9 cellular contexts compared by ENCODE assay signal in genomic region chr5:168317521-168318147, GRCh38. TPM values are rescaled to one million over a fixed set of nuclear protein-coding genes. Genes with fewer than 3 reads are reported as not detected.
DNase-seq lines count a peak whose midpoint lies in the region; TF ChIP-seq lines count a peak whose summit lies in the region.
"Had no signal": no experiment of that assay in that cellular context is flagged by ENCODE, and none has a peak within 500 bp of the region (broad histone marks: within the 10 kb centered on the region; RNA-seq: fewer than 3 reads in every experiment).

No MANE protein-coding gene starts in this region.

- H3K27me3 ChIP-seq in A673 (replicated peaks; ENCODE audit: insufficient read depth, low read depth, low read length, poor library complexity) (no peaks in the 10 kb centered on the region), H7 (ENCODE audit: control insufficient read depth, insufficient read depth, low read length) (no peaks in the 10 kb centered on the region)

- intact Hi-C loops in A673 (cut with micrococcal nuclease; ENCODE audit: unreplicated experiment): no loop called here

- CTCF ChIA-PET in A673 (lab: Charles Lee): no interaction called here

- H3K4me1 Mint-ChIP-seq in activated T-cell treated with anti-CD3 and anti-CD28 coated beads, Interleukin-2, amount 50 U/mL, for 24 hours (ENCODE audit: low read depth): no peaks in the 10 kb centered on the region

- in situ Hi-C loops in KBM-7 (cut with MboI; ENCODE audit: low pct_unique_long_range_greater_than_20kb, low sequenced_read_pairs): no loop called here

- H3K4me1 ChIP-seq in A673 (ENCODE audit: insufficient read depth, low read length, poor library complexity, severe bottlenecking): no peaks in the 10 kb centered on the region

- TF ChIP-seq CTCF in A673 (conservative IDR thresholded peaks at IDR 0.05; ENCODE audit: low read depth, low read length) (no peak), HFF-Myc (IDR thresholded peaks at IDR 0.05; ENCODE audit: low read depth, low read length, missing control alignments) (no peak), VCaP (conservative IDR thresholded peaks at IDR 0.05) (no peak)

- no TSS peak for BruUV-seq in A673 (replicated peaks; lab: Mats Ljungman, UMichigan)

- H3K36me3 ChIP-seq in A673 (ENCODE audit: insufficient read depth, low read length, poor library complexity, severe bottlenecking): no peaks in the 10 kb centered on the region
- H3K36me3 ChIP-seq in H7 (replicated peaks; ENCODE audit: control insufficient read depth, insufficient read depth, low read length): no peaks in the 10 kb centered on the region

- no peaks in the 10 kb centered on the region for H3K27me3 Mint-ChIP-seq in activated T-cell treated with anti-CD3 and anti-CD28 coated beads, Interleukin-2, amount 50 U/mL, for 24 hours

- H3K27ac Mint-ChIP-seq in activated T-cell treated with anti-CD3 and anti-CD28 coated beads, Interleukin-2, amount 50 U/mL, for 24 hours: no peak overlapping the region

- DNase-seq in A673 (ENCODE audit: low spot score) (peak; percentile 39), HFF-Myc (ENCODE audit: extremely low read depth, low read depth) (peak; percentile 90), iris pigment epithelial cell (ENCODE audit: low read depth) (peak; percentile 97), SKM-1 (lab: John Stamatoyannopoulos, UW; ENCODE audit: unreplicated experiment) (no peak), KBM-7 (no peak), H7 (no peak)
- no peak for DNase-seq in activated T-cell treated with anti-CD3 and anti-CD28 coated beads, Interleukin-2, amount 50 U/mL, for 24 hours
- DNase-seq: activated effector memory CD4-positive, alpha-beta T cell treated with anti-CD3 and anti-CD28 coated beads, Interleukin-2, amount 50 U/mL, for 16 hours had no signal

- POLR2A ChIA-PET in A673 (lab: Charles Lee; ENCODE audit: low non-redundant PET): no interaction called here

- H3K4me3 ChIP-seq in A673 (ENCODE audit: low read depth, low read length, poor library complexity, severe bottlenecking) (no peak overlapping the region), HFF-Myc (replicated peaks; ENCODE audit: low read depth, low read length) (no peak overlapping the region), H7 (ENCODE audit: insufficient read depth, low read depth, low read length) (no peak overlapping the region)

- H3K27ac ChIP-seq in A673 (ENCODE audit: low read depth, low read length, poor library complexity, severe bottlenecking): no peak overlapping the region
- H3K27ac ChIP-seq in VCaP: peak overlapping the region; percentile 96

- no peak overlapping the region for H3K4me3 Mint-ChIP-seq in activated T-cell treated with anti-CD3 and anti-CD28 coated beads, Interleukin-2, amount 50 U/mL, for 24 hours

- H3K9me3 Mint-ChIP-seq in activated T-cell treated with anti-CD3 and anti-CD28 coated beads, Interleukin-2, amount 50 U/mL, for 24 hours: no peaks in the 10 kb centered on the region

- no peaks in the 10 kb centered on the region for H3K9me3 ChIP-seq in A673 (ENCODE audit: low read depth, low read length, poor library complexity, severe bottlenecking)

- H3K36me3 Mint-ChIP-seq in activated T-cell treated with anti-CD3 and anti-CD28 coated beads, Interleukin-2, amount 50 U/mL, for 24 hours (ENCODE audit: low read depth): no peaks in the 10 kb centered on the region

RNA-seq across cellular contexts. Expression of gene WWC1, which starts 26.2 kb away (rescaled TPM):
- 8.2 and 8.8 TPM in 2 replicates for total RNA-seq in A673 (2021)
- total RNA-seq in H7 (2014; rRNA removed; shearing (Covaris generic)): 11.8 and 15.5 TPM in 2 replicates

Comparison
In these comparisons a context has a peak if more than half of its experiments do, and no peak if none do; other contexts are left out.
1. DNase-seq: peak in A673 (single experiment), HFF-Myc (single experiment) and iris pigment epithelial cell (single experiment); none in SKM-1 (single experiment), activated T-cell treated with anti-CD3 and anti-CD28 coated beads, Interleukin-2, amount 50 U/mL, for 24 hours (single experiment), KBM-7 (single experiment) and H7 (single experiment).